Comparison of ENCODE assay signal across 14 cellular contexts in genomic region chr15:77871838-77872371, GRCh38.
DNase-seq lines count a peak whose midpoint lies in the region; ATAC-seq and TF ChIP-seq lines count a peak whose summit lies in the region.
"Had no signal": no experiment of that assay in that cellular context is flagged by ENCODE, and none has a peak within 500 bp of the region (broad histone marks: within the 10 kb centered on the region; RNA-seq: fewer than 3 reads in every experiment).

No MANE protein-coding gene starts in this region.

- no peak overlapping the region for H3K27ac ChIP-seq in left ventricle myocardium inferior (replicated peaks)
- no peak overlapping the region for H3K27ac ChIP-seq in OCI-LY1 (ENCODE audit: low read depth, low read length, poor library complexity, severe bottlenecking)
- H3K27ac ChIP-seq in smooth muscle cell (ENCODE audit: low read depth), result no peak overlapping the region
- H3K27ac ChIP-seq in Peyer's patch, result no peak overlapping the region
- H3K27ac ChIP-seq: ascending aorta, ovary had no signal

- peak; percentile 57 for DNase-seq in Right ventricle myocardium inferior (ENCODE audit: missing footprints)
- DNase-seq in left ventricle myocardium inferior, result no peak
- DNase-seq in foreskin fibroblast, result no peak
- DNase-seq in smooth muscle cell (lab: John Stamatoyannopoulos, UW; ENCODE audit: unreplicated experiment), result no peak
- no peak for DNase-seq in anterior cingulate cortex (lab: John Stamatoyannopoulos, UW)
- DNase-seq in Peyer's patch, result no peak
- DNase-seq: activated CD4-positive, CD25-positive, alpha-beta regulatory T cell; HCEC 1CT; NCI-H1105 treated with DMSO at 0.1 percent for 48 hours; NCI-H748 treated with DMSO at 0.1 percent for 48 hours had no signal

- H4K20me1 ChIP-seq in OCI-LY1 (ENCODE audit: insufficient read depth, low read length) (no peaks in the 10 kb centered on the region), smooth muscle cell (ENCODE audit: low read depth) (no peaks in the 10 kb centered on the region)

- H3F3A ChIP-seq in OCI-LY1 (ENCODE audit: insufficient read depth, low read length) (no peaks in the 10 kb centered on the region), smooth muscle cell (ENCODE audit: low read depth) (no peaks in the 10 kb centered on the region)

- TF ChIP-seq POLR2A in Peyer's patch (IDR thresholded peaks at IDR 0.05), result no peak

- no peak for ATAC-seq in Right ventricle myocardium inferior
- ATAC-seq in GM21576 (IDR thresholded peaks at IDR 0.05; ENCODE audit: unreplicated experiment), result no peak

- H3K9me3 ChIP-seq in left ventricle myocardium inferior (replicated peaks) (no peaks in the 10 kb centered on the region), OCI-LY1 (ENCODE audit: low read length) (no peaks in the 10 kb centered on the region), smooth muscle cell (replicated peaks; ENCODE audit: low read depth) (no peaks in the 10 kb centered on the region), Peyer's patch (no peaks in the 10 kb centered on the region)
- H3K9me3 ChIP-seq: ascending aorta, ovary had no signal

- TF ChIP-seq CTCF in left ventricle myocardium inferior (IDR thresholded peaks at IDR 0.05; ENCODE audit: borderline replicate concordance) (no peak), OCI-LY1 (IDR thresholded peaks at IDR 0.05; ENCODE audit: low read length) (peak; percentile 23; the same call in 1 of the 2 replicates), foreskin fibroblast (IDR thresholded peaks at IDR 0.05; ENCODE audit: low read depth, low read length) (peak; percentile 12), smooth muscle cell (IDR thresholded peaks at IDR 0.05; ENCODE audit: borderline replicate concordance, insufficient read depth, poor library complexity, severe bottlenecking) (peak; percentile 32), Peyer's patch (IDR thresholded peaks at IDR 0.05) (no peak)

- H3K79me2 ChIP-seq in OCI-LY1 (ENCODE audit: insufficient read depth, low read length), result no peaks in the 10 kb centered on the region
- no peaks in the 10 kb centered on the region for H3K79me2 ChIP-seq in smooth muscle cell (ENCODE audit: low read depth)

- H3K9ac ChIP-seq in OCI-LY1 (ENCODE audit: low read length) (no peak overlapping the region), smooth muscle cell (ENCODE audit: low read depth) (no peak overlapping the region)

- H3K4me2 ChIP-seq in OCI-LY1 (ENCODE audit: low read length) (no peak overlapping the region), smooth muscle cell (no peak overlapping the region)

- H3K36me3 ChIP-seq in left ventricle myocardium inferior, result no peaks in the 10 kb centered on the region
- H3K36me3 ChIP-seq in OCI-LY1 (ENCODE audit: insufficient read depth, low read length), result no peaks in the 10 kb centered on the region
- H3K36me3 ChIP-seq in smooth muscle cell (ENCODE audit: low read depth), result no peaks in the 10 kb centered on the region
- H3K36me3 ChIP-seq in Peyer's patch, result no peaks in the 10 kb centered on the region
- H3K36me3 ChIP-seq: ascending aorta, ovary had no signal

- peaks cover 12% of the 10 kb centered on the region for H3K27me3 ChIP-seq in left ventricle myocardium inferior (ENCODE audit: low read depth)
- H3K27me3 ChIP-seq in OCI-LY1 (ENCODE audit: insufficient read depth, low read length), result no peaks in the 10 kb centered on the region
- H3K27me3 ChIP-seq in smooth muscle cell (ENCODE audit: low read depth), result no peaks in the 10 kb centered on the region
- H3K27me3 ChIP-seq in Peyer's patch, result no peaks in the 10 kb centered on the region
- H3K27me3 ChIP-seq: ascending aorta, ovary had no signal

- no peak overlapping the region for H3K4me3 ChIP-seq in left ventricle myocardium inferior
- H3K4me3 ChIP-seq in OCI-LY1 (ENCODE audit: low read depth, low read length, poor library complexity, severe bottlenecking), result no peak overlapping the region
- H3K4me3 ChIP-seq in foreskin fibroblast (ENCODE audit: low read depth in 1 of 2, low read length in 2 of 2), result no peak overlapping the region
- no peak overlapping the region for H3K4me3 ChIP-seq in smooth muscle cell
- H3K4me3 ChIP-seq in Peyer's patch, result no peak overlapping the region
- H3K4me3 ChIP-seq: ascending aorta, ovary had no signal

- H3K4me1 ChIP-seq in left ventricle myocardium inferior (no peaks in the 10 kb centered on the region), OCI-LY1 (ENCODE audit: insufficient read depth, low read length, severe bottlenecking) (no peaks in the 10 kb centered on the region), smooth muscle cell (ENCODE audit: low read depth) (no peaks in the 10 kb centered on the region), Peyer's patch (no peaks in the 10 kb centered on the region)

- no peaks in the 10 kb centered on the region for H3K9me2 ChIP-seq in OCI-LY1 (ENCODE audit: low read depth, low read length)

- no peak overlapping the region for H2AFZ ChIP-seq in OCI-LY1 (ENCODE audit: low read length)
- H2AFZ ChIP-seq in smooth muscle cell (ENCODE audit: low read depth), result no peak overlapping the region

- intact Hi-C loops in Right ventricle myocardium inferior (cut with DNase I), result no loop called here
- intact Hi-C loops in left ventricle myocardium inferior (cut with micrococcal nuclease), result no loop called here

- 76% methylated on average over 10 of the region's 11 CpGs for WGBS in smooth muscle cell (ENCODE audit: low lambda C conversion rate)

Comparison
In these comparisons a context has a peak if more than half of its experiments do, and no peak if none do; other contexts are left out.
1. CTCF ChIP-seq: peak in OCI-LY1 (single experiment), foreskin fibroblast (single experiment) and smooth muscle cell (single experiment); none in left ventricle myocardium inferior (single experiment) and Peyer's patch (0 of 6).